In genomic region chr17:42097691-42098661, GRCh38 we compare ENCODE assay signal across 8 cellular contexts. TPM values are rescaled to one million over a fixed set of nuclear protein-coding genes. Genes with fewer than 3 reads are reported as not detected.
DNase-seq lines count a peak whose midpoint lies in the region; ATAC-seq and TF ChIP-seq lines count a peak whose summit lies in the region.

ZNF385C (minus strand) TSS chr17:42098473; CDS start chr17:42063056, 35,417 bp downstream.

- no peaks in the 10 kb centered on the region for H3K9me3 Mint-ChIP-seq in central memory CD8-positive, alpha-beta T cell

- H3K4me3 ChIP-seq in spleen = peak within 1 kb of the TSS in 5 of 8 donors; percentile 1 to 60 (median 17)

- peaks cover 8 to 23% (median 19%) of the 10 kb centered on the region in 6 donors for H3K4me1 ChIP-seq in spleen

- no peaks in the 10 kb centered on the region for H3K36me3 Mint-ChIP-seq in central memory CD8-positive, alpha-beta T cell (ENCODE audit: insufficient read depth)

- H3K36me3 ChIP-seq in spleen = peaks cover 0 to 7% (median under 1%) of the 10 kb centered on the region in 6 donors

- 11 to 22% (median 13%) methylated on average over 19 to 53 of the region's 53 CpGs for WGBS in spleen, 5 donors

- H3K9me3 ChIP-seq in spleen = no peaks in the 10 kb centered on the region

- no peak within 1 kb of the TSS for H3K27ac ChIP-seq in spleen

- no peak for TF ChIP-seq CTCF in spleen (IDR thresholded peaks at IDR 0.05 in 8 of 11, conservative IDR thresholded peaks at IDR 0.05 in 3 of 11)

- peak; percentile 43 for ATAC-seq in central memory CD8-positive, alpha-beta T cell (replicated peaks; ENCODE audit: extremely low read depth, poor library complexity, severe bottlenecking)

- peaks cover 9% of the 10 kb centered on the region for H3K4me1 Mint-ChIP-seq in central memory CD8-positive, alpha-beta T cell

- TF ChIP-seq POLR2A in spleen (IDR thresholded peaks at IDR 0.05) = no peak

- intact Hi-C loops in spleen (cut with DNase I; ENCODE audit: low total_unique reads) = no loop called here

- H3K4me3 Mint-ChIP-seq in central memory CD8-positive, alpha-beta T cell = peak within 1 kb of the TSS; percentile 20

- DNase-seq in GM19238 (ENCODE audit: insufficient read length, low spot score) (peak; percentile 41), T-helper 1 cell (peak in 3 of 5 donors; percentile 41 to 55 (median 46)), spleen (peak; percentile 78), Kasumi-1 (lab: John Stamatoyannopoulos, UW) (no peak), SIG-M5 treated with dmso at 0.1 percent for 504 hours (lab: John Stamatoyannopoulos, UW; ENCODE audit: unreplicated experiment) (no peak), SKM-1 (lab: John Stamatoyannopoulos, UW; ENCODE audit: unreplicated experiment) (no peak), HPDE6-E6E7 (ENCODE audit: extremely low spot score) (no peak)
- DNase-seq in central memory CD8-positive, alpha-beta T cell (ENCODE audit: low spot score in 2 of 2) = no peak

- H3K27ac Mint-ChIP-seq in central memory CD8-positive, alpha-beta T cell (ENCODE audit: low read depth) = no peak within 1 kb of the TSS

- H3K27me3 ChIP-seq in spleen (replicated peaks in 1 of 7) = peaks cover 2 to 47% (median 21%) of the 10 kb centered on the region in 7 donors

- peaks cover 31% of the 10 kb centered on the region for H3K27me3 Mint-ChIP-seq in central memory CD8-positive, alpha-beta T cell

RNA-seq across cellular contexts. Expression of gene ZNF385C, which starts in this region (rescaled TPM):
- total RNA-seq in spleen = under 1 TPM in 5 of 7 donors, not detected in 2; 0.17 to 0.60 (median 0.44) TPM
- polyA plus RNA-seq in spleen = under 1 TPM; 0.26 to 0.46 (median 0.38) TPM

Comparison
In these comparisons a context has a peak if more than half of its experiments do, and no peak if none do; other contexts are left out.
1. Peak in DNase-seq and H3K4me3 ChIP-seq in spleen; RNA of the gene not detected or under 1 TPM.
2. DNase-seq: peak in GM19238 (single experiment) and T-helper 1 cell (3 of 5); none in central memory CD8-positive, alpha-beta T cell (0 of 2), Kasumi-1 (0 of 2), SIG-M5 treated with dmso at 0.1 percent for 504 hours (single experiment), SKM-1 (single experiment) and HPDE6-E6E7 (single experiment).